18 cellular contexts compared by ENCODE assay signal in the genomic region with DNA sequence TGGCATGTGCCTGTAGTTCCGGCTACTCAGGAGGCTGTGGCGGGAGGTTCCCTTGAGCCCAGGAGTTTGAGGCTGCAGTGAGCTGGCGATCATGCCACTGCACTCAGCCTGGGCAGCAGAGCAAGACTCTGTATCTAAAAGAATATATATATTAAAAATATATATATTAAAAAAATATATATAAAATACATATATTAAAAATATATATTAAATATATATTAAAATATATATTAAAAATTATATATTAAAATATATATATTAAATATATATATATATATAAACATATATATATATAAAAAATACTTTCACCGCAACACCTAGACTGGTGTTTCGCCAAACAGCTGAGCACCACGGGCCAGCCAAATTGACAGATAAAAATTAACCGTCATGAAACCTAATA. TPM values are rescaled to one million over a fixed set of nuclear protein-coding genes. Genes with fewer than 3 reads are reported as not detected.
DNase-seq lines count a peak whose midpoint lies in the region; ATAC-seq and TF ChIP-seq lines count a peak whose summit lies in the region.
"Had no signal": no experiment of that assay in that cellular context is flagged by ENCODE, and none has a peak within 500 bp of the region (broad histone marks: within the 10 kb centered on the region; RNA-seq: fewer than 3 reads in every experiment).

No MANE protein-coding gene starts in this region.

- CTCF ChIA-PET in OCI-LY7 (lab: Charles Lee; ENCODE audit: unreplicated experiment): interaction anchor here (0.7 to 1.5 kb wide), 2 partner anchors 12 to 19 kb away, joined by 3 to 4 read pairs; no protein-coding TSS in a partner anchor

- 83% methylated on average over 6 of the region's 7 CpGs for WGBS in right lobe of liver (ENCODE audit: insufficient coverage, low coverage, low lambda C conversion rate, missing lambda C conversion rate)

- DNase-seq in OCI-LY7 (ENCODE audit: low spot score) (no peak), natural killer cell (no peak), substantia nigra (lab: John Stamatoyannopoulos, UW) (no peak), right lobe of liver (no peak)
- no peak for DNase-seq in central memory CD8-positive, alpha-beta T cell (ENCODE audit: low spot score in 2 of 2)
- DNase-seq: ACHN; BE2C; C1 segment of cervical spinal cord; CD4-positive, CD25-positive, alpha-beta regulatory T cell; CD8-positive, alpha-beta memory T cell; COR-L47; GDM1; HCEC 1CT had no signal

- POLR2A ChIA-PET in OCI-LY7 (lab: Charles Lee): interaction anchor here (0.6 to 1.1 kb wide), 3 partner anchors 12 to 24 kb away, joined by 3 read pairs; no protein-coding TSS in a partner anchor

- ATAC-seq in central memory CD8-positive, alpha-beta T cell (replicated peaks; ENCODE audit: extremely low read depth, poor library complexity, severe bottlenecking): no peak
- no peak for ATAC-seq in natural killer cell
- ATAC-seq in HG02970 (IDR thresholded peaks at IDR 0.05; ENCODE audit: low FRiP score, unreplicated experiment): no peak
- ATAC-seq in right lobe of liver: no peak
- ATAC-seq: GM23338 had no signal

- no peaks in the 10 kb centered on the region for H4K20me1 ChIP-seq in OCI-LY7 (ENCODE audit: insufficient read depth, low read length)

- H3K4me2 ChIP-seq in OCI-LY7 (ENCODE audit: low read length): no peak overlapping the region
- H3K4me2 ChIP-seq: GM23338 had no signal

- H3K27ac ChIP-seq in OCI-LY7 (ENCODE audit: low read depth, low read length, poor library complexity, severe bottlenecking): no peak overlapping the region
- no peak overlapping the region for H3K27ac ChIP-seq in substantia nigra (ENCODE audit: low read depth, low read length, poor library complexity, severe bottlenecking)
- no peak overlapping the region for H3K27ac ChIP-seq in right lobe of liver
- H3K27ac ChIP-seq: HL-60 had no signal

- H3K4me3 ChIP-seq in OCI-LY7 (ENCODE audit: low read depth, low read length, poor library complexity, severe bottlenecking): no peak overlapping the region
- no peak overlapping the region for H3K4me3 ChIP-seq in right lobe of liver
- H3K4me3 ChIP-seq: GM23338 had no signal

- H2AFZ ChIP-seq in OCI-LY7 (ENCODE audit: low read length): 0 out of 2 replicates have a peak overlapping the region, but pooled peaks have one; percentile 93
- H2AFZ ChIP-seq: GM23338 had no signal

- H3K27me3 ChIP-seq in right lobe of liver: no peaks in the 10 kb centered on the region
- H3K27me3 ChIP-seq: BE2C had no signal

- H3K9me3 Mint-ChIP-seq in central memory CD8-positive, alpha-beta T cell: no peaks in the 10 kb centered on the region
- H3K9me3 Mint-ChIP-seq in natural killer cell: no peaks in the 10 kb centered on the region
- H3K9me3 Mint-ChIP-seq: CD8-positive, alpha-beta memory T cell; GM23338 had no signal

- intact Hi-C loops in OCI-LY7 (cut with micrococcal nuclease; ENCODE audit: unreplicated experiment) (no loop called here), natural killer cell (cut with micrococcal nuclease) (loop anchor here (2.0 kb wide), 1 partner anchor 14 kb away; no protein-coding TSS in a partner anchor), right lobe of liver (cut with DNase I) (no loop called here)

- H3K36me3 ChIP-seq in OCI-LY7 (ENCODE audit: insufficient read depth, low read length) (no peaks in the 10 kb centered on the region; the same call in 1 of the 2 replicates), right lobe of liver (peaks cover 0 to 100% (median 67%) of the 10 kb centered on the region in 4 donors)

- H3K36me3 Mint-ChIP-seq in central memory CD8-positive, alpha-beta T cell (ENCODE audit: insufficient read depth): peaks cover 30% of the 10 kb centered on the region
- H3K36me3 Mint-ChIP-seq in natural killer cell: no peaks in the 10 kb centered on the region

- H3K27ac Mint-ChIP-seq in central memory CD8-positive, alpha-beta T cell (ENCODE audit: low read depth): peak overlapping the region; percentile 26
- H3K27ac Mint-ChIP-seq in natural killer cell: peak overlapping the region; percentile 86 to 97
- H3K27ac Mint-ChIP-seq: GM23338 had no signal

- H3K4me1 ChIP-seq in OCI-LY7 (ENCODE audit: insufficient read depth, low read length, poor library complexity, severe bottlenecking) (peaks cover 8% of the 10 kb centered on the region), right lobe of liver (peaks cover 0 to 12% (median 0%) of the 10 kb centered on the region in 4 donors)
- H3K4me1 ChIP-seq: BE2C had no signal

- H3K9me3 ChIP-seq in OCI-LY7 (ENCODE audit: low read length) (peaks cover 4% of the 10 kb centered on the region; the same call in 1 of the 2 replicates), right lobe of liver (no peaks in the 10 kb centered on the region)
- H3K9me3 ChIP-seq: BE2C had no signal

- H3K27me3 Mint-ChIP-seq in central memory CD8-positive, alpha-beta T cell: no peaks in the 10 kb centered on the region
- no peaks in the 10 kb centered on the region for H3K27me3 Mint-ChIP-seq in natural killer cell (ENCODE audit: low read depth in 2 of 2)
- H3K27me3 Mint-ChIP-seq: CD4-positive, CD25-positive, alpha-beta regulatory T cell had no signal

- H3K9me2 ChIP-seq in OCI-LY7 (ENCODE audit: insufficient read depth, low read length): no peaks in the 10 kb centered on the region

- no peak for TF ChIP-seq POLR2A in right lobe of liver (IDR thresholded peaks at IDR 0.05)

- BruUV-seq in OCI-LY7 (replicated peaks; lab: Mats Ljungman, UMichigan): no TSS peak

- H3K79me2 ChIP-seq in OCI-LY7 (ENCODE audit: insufficient read depth, low read depth, low read length): no peaks in the 10 kb centered on the region

- peaks cover 53% of the 10 kb centered on the region for H3K4me1 Mint-ChIP-seq in central memory CD8-positive, alpha-beta T cell
- H3K4me1 Mint-ChIP-seq in natural killer cell: peaks cover 56 to 59% of the 10 kb centered on the region in 2 donors
- H3K4me1 Mint-ChIP-seq: GM23338 had no signal

- no peak for TF ChIP-seq CTCF in OCI-LY7 (conservative IDR thresholded peaks at IDR 0.05; ENCODE audit: low read length)
- no peak for TF ChIP-seq CTCF in natural killer cell (IDR thresholded peaks at IDR 0.05)
- no peak for TF ChIP-seq CTCF in right lobe of liver (IDR thresholded peaks at IDR 0.05)

- peak overlapping the region; percentile 51 for H3K4me3 Mint-ChIP-seq in central memory CD8-positive, alpha-beta T cell
- peak overlapping the region; percentile 81 for H3K4me3 Mint-ChIP-seq in natural killer cell
- H3K4me3 Mint-ChIP-seq: CD4-positive, CD25-positive, alpha-beta regulatory T cell; GM23338 had no signal

RNA-seq across cellular contexts. Expression of a gene that starts 8.8 kb away (rescaled TPM):
- 0.21 and 0.44 TPM in 2 replicates for total RNA-seq in OCI-LY7 (2014; rRNA removed; shearing (Covaris generic))
- total RNA-seq in OCI-LY7 (2022): 2.4 and 2.7 TPM in 2 replicates
- 100 to 1,000 TPM; 251 to 313 (median 312) TPM for total RNA-seq in natural killer cell
- total RNA-seq in right lobe of liver: 100 to 1,000 TPM in 5 of 6 experiments, 10 to 100 TPM in 1; 91.1 to 278 (median 195) TPM

RNA-seq across cellular contexts. Expression of a gene that starts 13.4 kb away (rescaled TPM):
- total RNA-seq in OCI-LY7 (2014; rRNA removed; shearing (Covaris generic)): not detected in 2 replicates
- total RNA-seq in OCI-LY7 (2022) (not detected in 2 replicates), natural killer cell (under 1 TPM; 0.07 to 0.25 (median 0.20) TPM), right lobe of liver (under 1 TPM in 2 of 6 experiments, not detected in 4; 0.05 to 0.07 TPM)
- total RNA-seq: A172; CD4-positive, CD25-positive, alpha-beta regulatory T cell; CD8-positive, alpha-beta memory T cell; GM23338; HT1080 had no signal

RNA-seq across cellular contexts. Expression of a gene that starts 20.1 kb away (rescaled TPM):
- 54.7 and 56.0 TPM in 2 replicates for total RNA-seq in OCI-LY7 (2014; rRNA removed; shearing (Covaris generic))
- 109 and 114 TPM in 2 replicates for total RNA-seq in OCI-LY7 (2022)
- 1 to 10 TPM; 2.7 to 4.0 (median 2.9) TPM for total RNA-seq in natural killer cell
- under 1 TPM; 0.15 to 0.84 (median 0.52) TPM for total RNA-seq in right lobe of liver

RNA-seq across cellular contexts. Expression of a gene that starts 26.5 kb away (rescaled TPM):
- total RNA-seq in OCI-LY7 (2014; rRNA removed; shearing (Covaris generic)): 17.4 and 22.7 TPM in 2 replicates
- total RNA-seq in OCI-LY7 (2022) (15.4 and 19.4 TPM in 2 replicates), natural killer cell (10 to 100 TPM in 1 of 3 donors, 1 to 10 TPM in 2; 5.0 to 11.4 (median 7.2) TPM), right lobe of liver (1 to 10 TPM; 1.8 to 7.1 (median 3.3) TPM)

RNA-seq across cellular contexts. Expression of a gene that starts 59.0 kb away (rescaled TPM):
- total RNA-seq in OCI-LY7 (2014; rRNA removed; shearing (Covaris generic)): 73.6 and 88.2 TPM in 2 replicates
- 109 and 121 TPM in 2 replicates for total RNA-seq in OCI-LY7 (2022)
- total RNA-seq in natural killer cell: 10 to 100 TPM; 54.5 to 77.9 (median 58.4) TPM
- total RNA-seq in right lobe of liver: 10 to 100 TPM; 17.2 to 24.2 (median 19.9) TPM

Comparison
In these comparisons a context has a peak if more than half of its experiments do, and no peak if none do; other contexts are left out.
1. RNA of a gene that starts 8.8 kb away (total RNA-seq): 251 to 313 TPM in natural killer cell and 91.1 to 278 TPM in right lobe of liver; 0.21 to 2.7 TPM in OCI-LY7; every median in the first group is over 10 times any median in the second.
2. RNA of a gene that starts 20.1 kb away (total RNA-seq): 54.7 to 114 TPM in OCI-LY7; 2.7 to 4.0 TPM in natural killer cell and 0.15 to 0.84 TPM in right lobe of liver; every median in the first group is over 10 times any median in the second.